Comparison of ENCODE assay signal across 21 cellular contexts in the genomic region with DNA sequence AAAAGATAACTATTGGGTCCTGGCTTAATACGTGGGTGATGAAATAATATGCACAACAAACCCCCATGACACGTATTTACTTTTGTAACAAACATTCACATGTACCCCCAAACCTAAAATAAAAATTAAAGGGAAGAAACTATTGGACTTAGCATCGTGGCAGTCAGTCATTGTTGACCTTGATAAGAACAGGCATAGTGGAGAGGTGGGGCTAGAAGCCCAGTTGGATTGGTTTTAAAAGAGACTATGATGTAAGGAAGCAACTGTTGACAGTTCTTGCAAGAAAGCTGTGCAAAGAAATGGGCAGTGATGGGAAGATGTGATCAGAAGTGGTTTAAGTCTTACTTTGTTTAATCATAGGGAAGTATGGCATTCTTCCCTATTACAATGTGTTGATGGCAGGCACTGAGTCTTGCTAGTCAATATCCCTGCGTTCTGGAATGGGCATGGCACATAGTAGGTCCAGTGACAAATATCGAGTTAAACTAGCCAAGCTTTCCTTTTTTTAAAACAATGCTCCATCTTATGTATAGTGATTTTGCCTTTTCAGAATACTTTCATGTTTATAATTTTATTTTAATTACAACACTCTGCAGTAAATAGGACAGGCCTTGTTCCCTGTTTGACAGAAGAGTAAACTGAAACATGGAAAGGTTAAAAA. TPM values are rescaled to one million over a fixed set of nuclear protein-coding genes. Genes with fewer than 3 reads are reported as not detected.
A peak's percentile ranks its signal among the peaks of the same experiment; 100 is the strongest.
DNase-seq lines count a peak whose midpoint lies in the region; ATAC-seq and TF ChIP-seq lines count a peak whose summit lies in the region.
"Had no signal": no experiment of that assay in that cellular context is flagged by ENCODE, and none has a peak within 500 bp of the region (broad histone marks: within the 10 kb centered on the region; RNA-seq: fewer than 3 reads in every experiment).

No MANE protein-coding gene starts in this region.

- peaks cover 91% of the 10 kb centered on the region for H3K36me3 ChIP-seq in CD4-positive, CD25-positive, alpha-beta regulatory T cell (ENCODE audit: control insufficient read depth, insufficient read depth, low read length)

- H3K4me3 Mint-ChIP-seq in CD4-positive, CD25-positive, alpha-beta regulatory T cell, result no peak overlapping the region
- no peak overlapping the region for H3K4me3 Mint-ChIP-seq in CD4-positive, alpha-beta T cell
- H3K4me3 Mint-ChIP-seq in T-helper 17 cell (no peak overlapping the region), immature natural killer cell (no peak overlapping the region)

- CTCF ChIA-PET in CD4-positive, alpha-beta T cell (lab: Charles Lee), result interaction anchor here (2.1 kb wide), 1 partner anchor 24 kb away, joined by 5 read pairs; no protein-coding TSS in a partner anchor

- peak overlapping the region; percentile 12 to 46 (median 42) for H3K27ac Mint-ChIP-seq in CD4-positive, CD25-positive, alpha-beta regulatory T cell
- H3K27ac Mint-ChIP-seq in CD4-positive, alpha-beta T cell, result peak overlapping the region; percentile 62
- H3K27ac Mint-ChIP-seq in T-helper 17 cell (peak overlapping the region; percentile 89), immature natural killer cell (peak overlapping the region in 5 of 6 donors; percentile 31 to 80 (median 69))

- H3K36me3 Mint-ChIP-seq in CD4-positive, CD25-positive, alpha-beta regulatory T cell, result peaks cover 42% of the 10 kb centered on the region
- H3K36me3 Mint-ChIP-seq in CD4-positive, alpha-beta T cell (ENCODE audit: low read depth), result peaks cover 95% of the 10 kb centered on the region
- peaks cover 18% of the 10 kb centered on the region for H3K36me3 Mint-ChIP-seq in T-helper 17 cell (ENCODE audit: low read depth)
- peaks cover 4 to 40% (median 11%) of the 10 kb centered on the region in 3 donors for H3K36me3 Mint-ChIP-seq in immature natural killer cell

- H3K27me3 Mint-ChIP-seq in CD4-positive, CD25-positive, alpha-beta regulatory T cell, result no peaks in the 10 kb centered on the region
- no peaks in the 10 kb centered on the region for H3K27me3 Mint-ChIP-seq in CD4-positive, alpha-beta T cell
- no peaks in the 10 kb centered on the region for H3K27me3 Mint-ChIP-seq in T-helper 17 cell
- H3K27me3 Mint-ChIP-seq in immature natural killer cell (ENCODE audit: low read depth in 3 of 3), result peaks cover 0 to 2% (median 0%) of the 10 kb centered on the region in 3 donors

- H3K4me3 ChIP-seq in CD4-positive, CD25-positive, alpha-beta regulatory T cell (ENCODE audit: low read depth, low read length), result no peak overlapping the region
- H3K4me3 ChIP-seq: GM23248, HAP-1, PC-9 had no signal

- no peak for DNase-seq in CD4-positive, CD25-positive, alpha-beta regulatory T cell
- DNase-seq in CD4-positive, alpha-beta T cell, result no peak
- DNase-seq in T-helper 17 cell (no peak), immature natural killer cell (no peak), NCI-H1417 (lab: John Stamatoyannopoulos, UW) (no peak), NCI-H1048 (lab: John Stamatoyannopoulos, UW) (no peak)
- DNase-seq: ACHN, AML-193, Caco-2, GF-D8, GM23248, NCI-H187, NCI-H2227 treated with DMSO at 0.1 percent for 48 hours, NCI-H524, NCI-H82, PC-9, SIG-M5 had no signal

- intact Hi-C loops in CD4-positive, alpha-beta T cell (cut with DNase I, micrococcal nuclease), result no loop called here

- POLR2A ChIA-PET in CD4-positive, alpha-beta T cell (lab: Charles Lee), result no interaction called here

- H3K27me3 ChIP-seq in CD4-positive, CD25-positive, alpha-beta regulatory T cell (ENCODE audit: control insufficient read depth, insufficient read depth, low read length), result no peaks in the 10 kb centered on the region
- no peaks in the 10 kb centered on the region for H3K27me3 ChIP-seq in CD4-positive, alpha-beta T cell (ENCODE audit: control insufficient read depth, insufficient read depth, low read length)

- no peaks in the 10 kb centered on the region for H3K4me1 ChIP-seq in CD4-positive, CD25-positive, alpha-beta regulatory T cell (ENCODE audit: control insufficient read depth, insufficient read depth, low read length, poor library complexity, severe bottlenecking)
- H3K4me1 ChIP-seq: HAP-1 had no signal

- TF ChIP-seq CTCF in CD4-positive, alpha-beta T cell (IDR thresholded peaks at IDR 0.05), result no peak

- no peaks in the 10 kb centered on the region for H3K9me3 ChIP-seq in CD4-positive, CD25-positive, alpha-beta regulatory T cell (ENCODE audit: control insufficient read depth in 2 of 2, low read length in 2 of 2)
- H3K9me3 ChIP-seq in CD4-positive, alpha-beta T cell (ENCODE audit: control insufficient read depth, low read length), result no peaks in the 10 kb centered on the region
- no peaks in the 10 kb centered on the region for H3K9me3 ChIP-seq in T-helper 17 cell (ENCODE audit: control insufficient read depth, low read length, poor library complexity, severe bottlenecking)
- H3K9me3 ChIP-seq: Caco-2, HAP-1 had no signal

- no peak for ATAC-seq in CD4-positive, CD25-positive, alpha-beta regulatory T cell (ENCODE audit: low read depth in 2 of 2)
- no peak for ATAC-seq in CD4-positive, alpha-beta T cell (ENCODE audit: poor library complexity)
- ATAC-seq in T-helper 17 cell, result no peak
- ATAC-seq in GM21423 (IDR thresholded peaks at IDR 0.05; ENCODE audit: unreplicated experiment), result no peak

- H3K9me3 Mint-ChIP-seq in CD4-positive, CD25-positive, alpha-beta regulatory T cell, result no peaks in the 10 kb centered on the region
- no peaks in the 10 kb centered on the region for H3K9me3 Mint-ChIP-seq in CD4-positive, alpha-beta T cell
- no peaks in the 10 kb centered on the region for H3K9me3 Mint-ChIP-seq in immature natural killer cell

- peaks cover 0 to 12% (median 8%) of the 10 kb centered on the region in 4 donors for H3K4me1 Mint-ChIP-seq in CD4-positive, CD25-positive, alpha-beta regulatory T cell
- H3K4me1 Mint-ChIP-seq in CD4-positive, alpha-beta T cell (ENCODE audit: low read depth), result peaks cover 6% of the 10 kb centered on the region
- H3K4me1 Mint-ChIP-seq in T-helper 17 cell, result peaks cover 11% of the 10 kb centered on the region
- H3K4me1 Mint-ChIP-seq in immature natural killer cell, result peaks cover 13 to 31% of the 10 kb centered on the region in 2 donors

- no peak overlapping the region for H3K27ac ChIP-seq in CD4-positive, CD25-positive, alpha-beta regulatory T cell (ENCODE audit: insufficient read depth, low read length, poor library complexity, severe bottlenecking)
- no peak overlapping the region for H3K27ac ChIP-seq in CD4-positive, alpha-beta T cell (ENCODE audit: low read depth, low read length)
- H3K27ac ChIP-seq: C4-2B, GM23248, PC-9, RWPE1 had no signal

RNA-seq across cellular contexts. Expression of a gene that starts 37.9 kb away (rescaled TPM):
- total RNA-seq in CD4-positive, CD25-positive, alpha-beta regulatory T cell, result 62.3 TPM
- 10 to 100 TPM; 21.1 to 24.1 (median 21.7) TPM for polyA plus RNA-seq in CD4-positive, CD25-positive, alpha-beta regulatory T cell
- total RNA-seq in CD4-positive, alpha-beta T cell, result 10 to 100 TPM; 64.7 to 69.4 TPM
- 10 to 100 TPM; 54.6 to 61.2 TPM for total RNA-seq in T-helper 17 cell
- polyA plus RNA-seq in immature natural killer cell, result 10 to 100 TPM in 2 of 3 donors, 1 to 10 TPM in 1; 4.1 to 25.7 (median 19.4) TPM
